5 cellular contexts compared by ENCODE assay signal in the genomic region with DNA sequence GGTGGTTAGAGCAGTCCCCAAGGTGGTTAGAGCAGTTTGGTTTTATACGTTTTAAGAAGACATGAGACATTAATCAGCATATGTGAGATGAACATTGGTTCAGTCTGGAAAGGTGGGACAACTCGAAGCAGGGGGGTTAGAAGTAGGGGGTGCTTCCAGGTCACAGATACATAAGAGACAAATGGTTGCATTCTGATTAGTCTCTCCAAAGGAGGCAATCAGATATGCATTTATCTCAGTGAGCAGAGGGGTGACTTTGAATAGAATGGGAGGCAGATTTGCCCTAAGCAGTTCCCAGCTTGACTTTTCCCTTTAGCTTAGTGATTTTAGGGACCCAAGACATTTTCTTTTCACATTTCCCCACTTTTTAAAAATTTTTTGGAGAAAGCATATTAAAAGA. TPM values are rescaled to one million over a fixed set of nuclear protein-coding genes. Genes with fewer than 3 reads are reported as not detected.
"Had no signal": no experiment of that assay in that cellular context is flagged by ENCODE, and none has a peak within 500 bp of the region (broad histone marks: within the 10 kb centered on the region; RNA-seq: fewer than 3 reads in every experiment).

No MANE protein-coding gene starts in this region.

RNA-seq across cellular contexts. Expression of a gene that starts 4.8 kb away (rescaled TPM):
- total RNA-seq: HepG2 had no signal
- polyA plus RNA-seq: HepG2, IgD-negative memory B cell, IMR-90 had no signal

RNA-seq across cellular contexts. Expression of a gene that starts 39.4 kb away (rescaled TPM):
- total RNA-seq: HepG2, HT-29, HT1080, IMR-90 had no signal
- polyA plus RNA-seq: HepG2, IgD-negative memory B cell, IMR-90 had no signal
